In genomic region chr12:92745874-92746553, GRCh38 we compare ENCODE assay signal across 10 cellular contexts. TPM values are rescaled to one million over a fixed set of nuclear protein-coding genes. Genes with fewer than 3 reads are reported as not detected.
DNase-seq lines count a peak whose midpoint lies in the region; ATAC-seq and TF ChIP-seq lines count a peak whose summit lies in the region.
"Had no signal": no experiment of that assay in that cellular context is flagged by ENCODE, and none has a peak within 500 bp of the region (broad histone marks: within the 10 kb centered on the region; RNA-seq: fewer than 3 reads in every experiment).

No MANE protein-coding gene starts in this region.

- CTCF ChIA-PET in naive thymus-derived CD4-positive, alpha-beta T cell (lab: Charles Lee), result interaction anchor here (0.6 kb wide), 1 partner anchor 34 kb away, joined by 3 read pairs; no protein-coding TSS in a partner anchor

- peaks cover 0 to 19% (median 5%) of the 10 kb centered on the region in 5 donors for H3K27me3 Mint-ChIP-seq in naive thymus-derived CD4-positive, alpha-beta T cell

- WGBS in esophagus muscularis mucosa, result 36% methylated on average over 3 of the region's 3 CpGs

- H3K27me3 ChIP-seq in ACC112 (ENCODE audit: insufficient read depth, low read length), result no peaks in the 10 kb centered on the region
- no peaks in the 10 kb centered on the region for H3K27me3 ChIP-seq in esophagus muscularis mucosa
- no peaks in the 10 kb centered on the region for H3K27me3 ChIP-seq in muscle layer of colon (ENCODE audit: control insufficient read depth in 1 of 2, insufficient read depth in 2 of 2, low read length in 2 of 2)
- no peaks in the 10 kb centered on the region for H3K27me3 ChIP-seq in naive thymus-derived CD4-positive, alpha-beta T cell (ENCODE audit: control insufficient read depth in 2 of 2, insufficient read depth in 2 of 2, low read length in 2 of 2)

- no peak for TF ChIP-seq CTCF in esophagus muscularis mucosa (IDR thresholded peaks at IDR 0.05)

- H3K4me1 ChIP-seq in ACC112 (ENCODE audit: control insufficient read depth, insufficient read depth, low read length, unreplicated experiment) (peaks cover 27% of the 10 kb centered on the region), esophagus muscularis mucosa (peaks cover 0 to 16% (median 6%) of the 10 kb centered on the region in 4 donors), muscle layer of colon (ENCODE audit: insufficient read depth, low read length) (no peaks in the 10 kb centered on the region)
- H3K4me1 ChIP-seq in naive thymus-derived CD4-positive, alpha-beta T cell (ENCODE audit: control insufficient read depth in 2 of 2, insufficient read depth in 2 of 2, low read length in 2 of 2), result no peaks in the 10 kb centered on the region

- peaks cover 0 to 13% (median 10%) of the 10 kb centered on the region in 7 donors for H3K4me1 Mint-ChIP-seq in naive thymus-derived CD4-positive, alpha-beta T cell

- no peaks in the 10 kb centered on the region for H3K9me3 Mint-ChIP-seq in naive thymus-derived CD4-positive, alpha-beta T cell
- H3K9me3 Mint-ChIP-seq: activated naive CD8-positive, alpha-beta T cell treated with anti-CD3 and anti-CD28 coated beads, Interleukin-2, amount 50 U/mL, for 24 hours had no signal

- peak overlapping the region; percentile 33 for H2AFZ ChIP-seq in ACC112 (ENCODE audit: low read length, unreplicated experiment)

- H3K4me3 ChIP-seq in ACC112 (ENCODE audit: low read depth, low read length) (peak overlapping the region; percentile 16; the same call in 1 of the 2 replicates), esophagus muscularis mucosa (no peak overlapping the region), muscle layer of colon (ENCODE audit: low read depth in 1 of 2, low read length in 2 of 2) (no peak overlapping the region)
- no peak overlapping the region for H3K4me3 ChIP-seq in naive thymus-derived CD4-positive, alpha-beta T cell (ENCODE audit: low read length)

- no peaks in the 10 kb centered on the region for H3K36me3 ChIP-seq in ACC112 (ENCODE audit: insufficient read depth, low read length)
- no peaks in the 10 kb centered on the region for H3K36me3 ChIP-seq in esophagus muscularis mucosa
- H3K36me3 ChIP-seq in muscle layer of colon (ENCODE audit: insufficient read depth, low read length), result no peaks in the 10 kb centered on the region
- H3K36me3 ChIP-seq in naive thymus-derived CD4-positive, alpha-beta T cell (ENCODE audit: control insufficient read depth in 2 of 3, insufficient read depth in 3 of 3, low read length in 3 of 3), result no peaks in the 10 kb centered on the region

- H3K9ac ChIP-seq in muscle layer of colon (ENCODE audit: low read length), result no peak overlapping the region

- DNase-seq in NCI-H226, result peak; percentile 94
- DNase-seq in esophagus muscularis mucosa (ENCODE audit: extremely low spot score), result peak; percentile 94
- no peak for DNase-seq in naive thymus-derived CD4-positive, alpha-beta T cell
- no peak for DNase-seq in iPS-NIHi11 (ENCODE audit: low spot score)
- DNase-seq in germinal center (ENCODE audit: low spot score), result no peak
- no peak for DNase-seq in inferior parietal cortex (ENCODE audit: extremely low spot score)
- DNase-seq: activated naive CD8-positive, alpha-beta T cell treated with anti-CD3 and anti-CD28 coated beads, Interleukin-2, amount 50 U/mL, for 24 hours; stimulated activated CD4-positive, alpha-beta T cell treated with anti-CD3 and anti-CD28 coated beads, Interleukin-12 subunit alpha, Interleukin-12 subunit beta, amount 100 ng/mL, for 4 hours had no signal

- H3K27ac ChIP-seq in ACC112 (ENCODE audit: low read depth, low read length), result peak overlapping the region; percentile 90
- H3K27ac ChIP-seq in esophagus muscularis mucosa (replicated peaks in 1 of 4), result peak overlapping the region in 3 of 4 donors; percentile 29 to 61 (median 58)
- H3K27ac ChIP-seq in muscle layer of colon (ENCODE audit: low read depth, low read length), result peak overlapping the region; percentile 58
- H3K27ac ChIP-seq in naive thymus-derived CD4-positive, alpha-beta T cell (ENCODE audit: low read depth, low read length), result no peak overlapping the region

- peak; percentile 11 for TF ChIP-seq EP300 in esophagus muscularis mucosa (IDR thresholded peaks at IDR 0.05)

- H3K27ac Mint-ChIP-seq in naive thymus-derived CD4-positive, alpha-beta T cell, result no peak overlapping the region
- H3K27ac Mint-ChIP-seq: activated naive CD8-positive, alpha-beta T cell treated with anti-CD3 and anti-CD28 coated beads, Interleukin-2, amount 50 U/mL, for 24 hours had no signal

- H3K36me3 Mint-ChIP-seq in naive thymus-derived CD4-positive, alpha-beta T cell, result peaks cover 0 to 4% (median 0%) of the 10 kb centered on the region in 5 donors

- no peaks in the 10 kb centered on the region for H3K9me3 ChIP-seq in esophagus muscularis mucosa
- H3K9me3 ChIP-seq in muscle layer of colon (ENCODE audit: low read length), result no peaks in the 10 kb centered on the region
- H3K9me3 ChIP-seq in naive thymus-derived CD4-positive, alpha-beta T cell (ENCODE audit: control insufficient read depth in 2 of 3, low read length in 3 of 3), result no peaks in the 10 kb centered on the region

- intact Hi-C loops in esophagus muscularis mucosa (cut with DNase I), result no loop called here
- intact Hi-C loops in naive thymus-derived CD4-positive, alpha-beta T cell (cut with micrococcal nuclease), result no loop called here

- peak; percentile 14 for TF ChIP-seq POLR2A in esophagus muscularis mucosa (IDR thresholded peaks at IDR 0.05; ENCODE audit: low read depth)

- no peaks in the 10 kb centered on the region for H3K79me2 ChIP-seq in ACC112 (ENCODE audit: control insufficient read depth, insufficient read depth, low read length, unreplicated experiment)

- POLR2A ChIA-PET in naive thymus-derived CD4-positive, alpha-beta T cell (lab: Charles Lee), result interaction anchor here (0.6 kb wide), 1 partner anchor 19 kb away, joined by 3 read pairs; no protein-coding TSS in a partner anchor

- no peak for ATAC-seq in naive thymus-derived CD4-positive, alpha-beta T cell
- ATAC-seq: activated naive CD8-positive, alpha-beta T cell treated with anti-CD3 and anti-CD28 coated beads, Interleukin-2, amount 50 U/mL, for 24 hours had no signal

- H3K4me3 Mint-ChIP-seq in naive thymus-derived CD4-positive, alpha-beta T cell, result no peak overlapping the region
- H3K4me3 Mint-ChIP-seq: activated naive CD8-positive, alpha-beta T cell treated with anti-CD3 and anti-CD28 coated beads, Interleukin-2, amount 50 U/mL, for 24 hours had no signal

RNA-seq across cellular contexts. Expression of gene PLEKHG7, which starts 43.2 kb away (rescaled TPM):
- not detected for total RNA-seq in esophagus muscularis mucosa
- under 1 TPM in 1 of 5 experiments, not detected in 4; 0.56 TPM for total RNA-seq in naive thymus-derived CD4-positive, alpha-beta T cell
- not detected for polyA plus RNA-seq in naive thymus-derived CD4-positive, alpha-beta T cell

Comparison
In these comparisons a context has a peak if more than half of its experiments do, and no peak if none do; other contexts are left out.
1. DNase-seq: peak in NCI-H226 (single experiment) and esophagus muscularis mucosa (single experiment); none in naive thymus-derived CD4-positive, alpha-beta T cell (0 of 9), iPS-NIHi11 (single experiment), germinal center (single experiment) and inferior parietal cortex (single experiment).